ENCODE assay signal across 8 cellular contexts in genomic region chr12:47705571-47706425, GRCh38. TPM values are rescaled to one million over a fixed set of nuclear protein-coding genes. Genes with fewer than 3 reads are reported as not detected.
A peak's percentile ranks its signal among the peaks of the same experiment; 100 is the strongest.
DNase-seq lines count a peak whose midpoint lies in the region; TF ChIP-seq lines count a peak whose summit lies in the region.

Gene RPAP3 (minus strand): TSS chr12:47706030. CDS start chr12:47702840, 3,190 bp downstream.

- H3K4me1 Mint-ChIP-seq in nephron, result peaks cover 22% of the 10 kb centered on the region
- peaks cover 67% of the 10 kb centered on the region for H3K4me1 Mint-ChIP-seq in stimulated activated naive CD8-positive, alpha-beta T cell treated with anti-CD3 and anti-CD28 coated beads, Interleukin-15, Interleukin-2, amounts not matched to agents 100 ng/mL and 50 ng/mL, for 24 hours (ENCODE audit: low read depth)

- H3K27me3 Mint-ChIP-seq in nephron (ENCODE audit: low read depth), result no peaks in the 10 kb centered on the region
- H3K27me3 Mint-ChIP-seq in stimulated activated naive CD8-positive, alpha-beta T cell treated with anti-CD3 and anti-CD28 coated beads, Interleukin-15, Interleukin-2, amounts not matched to agents 100 ng/mL and 50 ng/mL, for 24 hours, result no peaks in the 10 kb centered on the region

- H3K27ac Mint-ChIP-seq in nephron, result peak within 1 kb of the TSS; percentile 68 to 89 (median 77)
- peak within 1 kb of the TSS; percentile 94 for H3K27ac Mint-ChIP-seq in stimulated activated naive CD8-positive, alpha-beta T cell treated with anti-CD3 and anti-CD28 coated beads, Interleukin-15, Interleukin-2, amounts not matched to agents 100 ng/mL and 50 ng/mL, for 24 hours

- H3K4me3 ChIP-seq in fibroblast of the aortic adventitia (ENCODE audit: low read depth, low read length), result peak within 1 kb of the TSS; percentile 84

- no peaks in the 10 kb centered on the region for H3K9me3 Mint-ChIP-seq in nephron
- H3K9me3 Mint-ChIP-seq in stimulated activated naive CD8-positive, alpha-beta T cell treated with anti-CD3 and anti-CD28 coated beads, Interleukin-15, Interleukin-2, amounts not matched to agents 100 ng/mL and 50 ng/mL, for 24 hours, result no peaks in the 10 kb centered on the region

- TF ChIP-seq CTCF in fibroblast of the aortic adventitia (IDR thresholded peaks at IDR 0.05; ENCODE audit: insufficient read depth, low read length), result peak; percentile 70
- peak; percentile 55 to 72 (median 68) for TF ChIP-seq CTCF in nephron (IDR thresholded peaks at IDR 0.05; ENCODE audit: unreplicated experiment in 3 of 3)

- peak within 1 kb of the TSS; percentile 80 to 90 (median 87) for H3K4me3 Mint-ChIP-seq in nephron
- H3K4me3 Mint-ChIP-seq in stimulated activated naive CD8-positive, alpha-beta T cell treated with anti-CD3 and anti-CD28 coated beads, Interleukin-15, Interleukin-2, amounts not matched to agents 100 ng/mL and 50 ng/mL, for 24 hours, result peak within 1 kb of the TSS; percentile 91

- peaks cover 19% of the 10 kb centered on the region for H3K36me3 Mint-ChIP-seq in nephron (ENCODE audit: low read depth)
- H3K36me3 Mint-ChIP-seq in stimulated activated naive CD8-positive, alpha-beta T cell treated with anti-CD3 and anti-CD28 coated beads, Interleukin-15, Interleukin-2, amounts not matched to agents 100 ng/mL and 50 ng/mL, for 24 hours (ENCODE audit: low read depth), result peaks cover 29% of the 10 kb centered on the region

- DNase-seq in EL, result peak; percentile 95
- DNase-seq in H4 (ENCODE audit: low spot score), result peak; percentile 92
- peak; percentile 98 for DNase-seq in LoVo (ENCODE audit: low spot score)
- DNase-seq in SHP77 (lab: John Stamatoyannopoulos, UW), result peak; percentile 85 to 96
- DNase-seq in activated effector memory CD4-positive, alpha-beta T cell treated with Interleukin-2 at 50 U/mL for 16 hours, result peak; percentile 95
- peak; percentile 85 for DNase-seq in fibroblast of the aortic adventitia (ENCODE audit: low read depth)

RNA-seq across cellular contexts. Expression of gene RPAP3, which starts in this region (rescaled TPM):
- 29.9 and 41.6 TPM in 2 replicates for total RNA-seq in H4 (2014; rRNA removed; shearing (Covaris generic))
- 15.7 and 25.7 TPM in 2 replicates for total RNA-seq in fibroblast of the aortic adventitia (ENCODE audit: low replicate concordance)

Comparison
In these comparisons a context has a peak if more than half of its experiments do, and no peak if none do; other contexts are left out.
1. Peak in every context shown above with its lines: DNase-seq and H3K4me3 ChIP-seq.